8 cellular contexts compared by ENCODE assay signal in the genomic region with DNA sequence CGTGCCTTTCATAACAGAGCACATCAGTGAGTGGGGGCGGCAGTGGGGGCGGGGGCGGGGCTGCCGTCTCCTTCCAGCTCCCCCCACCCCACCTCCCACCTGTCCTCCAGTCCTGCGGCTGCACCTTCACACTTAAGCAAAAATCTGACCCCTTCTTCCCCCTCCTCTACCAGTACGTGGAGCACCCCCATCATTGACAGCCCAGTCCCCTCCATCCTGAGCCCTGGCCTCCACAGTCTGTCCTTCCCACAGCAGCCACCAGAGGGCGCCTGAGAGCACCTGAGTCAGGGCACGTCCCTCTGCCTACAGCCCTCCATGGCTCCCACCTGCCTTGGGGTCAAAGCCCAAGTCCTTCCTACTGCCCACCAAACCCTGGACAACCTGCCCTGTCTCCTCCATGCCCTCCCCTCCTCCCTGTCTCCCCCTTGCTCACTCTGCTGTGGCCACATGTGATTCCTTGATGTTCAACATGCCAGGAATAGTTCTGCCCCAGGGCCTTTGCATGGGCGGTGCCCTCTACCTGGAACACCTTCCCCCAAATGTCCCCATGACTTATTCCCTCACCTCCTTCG. TPM values are rescaled to one million over a fixed set of nuclear protein-coding genes. Genes with fewer than 3 reads are reported as not detected.
A peak's percentile ranks its signal among the peaks of the same experiment; 100 is the strongest.
DNase-seq lines count a peak whose midpoint lies in the region; ATAC-seq, FAIRE-seq and TF ChIP-seq lines count a peak whose summit lies in the region.

No MANE protein-coding gene starts in this region.

- no peak overlapping the region for H3K4me2 ChIP-seq in endothelial cell of umbilical vein (ENCODE audit: insufficient read depth, low read length)

- no TSS peak for BruUV-seq in endothelial cell of umbilical vein (replicated peaks; lab: Mats Ljungman, UMichigan)

- peak; percentile 90 for TF ChIP-seq CTCF in activated CD8-positive, alpha-beta T cell treated with anti-CD3 and anti-CD28 coated beads for 36 hours (IDR thresholded peaks at IDR 0.05)
- TF ChIP-seq CTCF in endothelial cell of umbilical vein (IDR thresholded peaks at IDR 0.05; ENCODE audit: extremely low read depth in 1 of 2, insufficient read depth in 1 of 2, low read depth in 1 of 2, low read length in 2 of 2) (peak; percentile 63 to 80), type B pancreatic cell (conservative IDR thresholded peaks at IDR 0.05) (peak; percentile 76), gastroesophageal sphincter (IDR thresholded peaks at IDR 0.05) (peak in 2 of 4 experiments; percentile 25 to 52)

- no peak overlapping the region for H2AFZ ChIP-seq in endothelial cell of umbilical vein (ENCODE audit: low read depth, low read length)

- H3K4me1 Mint-ChIP-seq in activated CD8-positive, alpha-beta T cell treated with anti-CD3 and anti-CD28 coated beads for 36 hours (ENCODE audit: low read depth): peaks cover 7% of the 10 kb centered on the region
- no peaks in the 10 kb centered on the region for H3K4me1 Mint-ChIP-seq in type B pancreatic cell (ENCODE audit: unreplicated experiment)

- FAIRE-seq in endothelial cell of umbilical vein (lab: Jason Lieb, UNC): peak; percentile 63

- POLR2A ChIA-PET in activated CD8-positive, alpha-beta T cell treated with anti-CD3 and anti-CD28 coated beads for 36 hours (lab: Charles Lee): interaction anchor here (0.6 to 2.4 kb wide), 2 partner anchors 14 to 44 kb away, joined by 3 to 8 read pairs; a partner anchor contains a TSS
- POLR2A ChIA-PET in endothelial cell of umbilical vein (lab: Charles Lee): no interaction called here

- no peaks in the 10 kb centered on the region for H4K20me1 ChIP-seq in endothelial cell of umbilical vein (replicated peaks; ENCODE audit: control insufficient read depth, extremely low read depth, insufficient read depth, low read length)

- peaks cover 7% of the 10 kb centered on the region for H3K27me3 Mint-ChIP-seq in activated CD8-positive, alpha-beta T cell treated with anti-CD3 and anti-CD28 coated beads for 36 hours
- H3K27me3 Mint-ChIP-seq in type B pancreatic cell: no peaks in the 10 kb centered on the region

- CTCF ChIA-PET in activated CD8-positive, alpha-beta T cell treated with anti-CD3 and anti-CD28 coated beads for 36 hours (lab: Charles Lee): interaction anchor here (0.8 to 1.9 kb wide), 11 partner anchors 8 to 118 kb away, joined by 3 to 11 read pairs (median 5); a partner anchor contains a TSS
- CTCF ChIA-PET in endothelial cell of umbilical vein (lab: Charles Lee): interaction anchor here (0.7 to 1.6 kb wide), 8 partner anchors 11 to 119 kb away, joined by 3 to 5 read pairs (median 3); a partner anchor contains a TSS

- peaks cover 0 to 2% of the 10 kb centered on the region in 2 experiments for H3K27me3 ChIP-seq in endothelial cell of umbilical vein (ENCODE audit: control insufficient read depth in 2 of 2, insufficient read depth in 2 of 2, low read length in 2 of 2)
- H3K27me3 ChIP-seq in gastroesophageal sphincter: peaks cover 97% of the 10 kb centered on the region

- H3K9ac ChIP-seq in endothelial cell of umbilical vein (replicated peaks; ENCODE audit: extremely low read depth, insufficient read depth, low read length): no peak overlapping the region

- H3K9me1 ChIP-seq in endothelial cell of umbilical vein (replicated peaks; ENCODE audit: control insufficient read depth, extremely low read depth, insufficient read depth, low read length): no peaks in the 10 kb centered on the region

- H3K4me1 ChIP-seq in endothelial cell of umbilical vein (ENCODE audit: control insufficient read depth, extremely low read depth, insufficient read depth, low read length): no peaks in the 10 kb centered on the region
- no peaks in the 10 kb centered on the region for H3K4me1 ChIP-seq in gastroesophageal sphincter

- ATAC-seq in activated CD8-positive, alpha-beta T cell treated with anti-CD3 and anti-CD28 coated beads for 36 hours: peak; percentile 54
- ATAC-seq in gastroesophageal sphincter (no peak), HG03460 (IDR thresholded peaks at IDR 0.05; ENCODE audit: unreplicated experiment) (no peak)

- peak; percentile 48 for DNase-seq in ELR (ENCODE audit: low read depth)
- peak; percentile 81 for DNase-seq in NAMALWA (ENCODE audit: low spot score)
- peak; percentile 90 for DNase-seq in activated CD8-positive, alpha-beta T cell treated with anti-CD3 and anti-CD28 coated beads for 36 hours
- DNase-seq in endothelial cell of umbilical vein (ENCODE audit: low read depth, low spot score): no peak
- DNase-seq in occipital lobe (lab: John Stamatoyannopoulos, UW): peak; percentile 8
- peak; percentile 78 for DNase-seq in type B pancreatic cell (ENCODE audit: extremely low spot score, unreplicated experiment)

- H3K4me3 Mint-ChIP-seq in activated CD8-positive, alpha-beta T cell treated with anti-CD3 and anti-CD28 coated beads for 36 hours: no peak overlapping the region
- no peak overlapping the region for H3K4me3 Mint-ChIP-seq in type B pancreatic cell

- no peaks in the 10 kb centered on the region for H3K36me3 ChIP-seq in endothelial cell of umbilical vein (ENCODE audit: control insufficient read depth in 2 of 2, extremely low read depth in 1 of 2, insufficient read depth in 2 of 2, low read length in 2 of 2)
- no peaks in the 10 kb centered on the region for H3K36me3 ChIP-seq in gastroesophageal sphincter

- H3K79me2 ChIP-seq in endothelial cell of umbilical vein (ENCODE audit: control insufficient read depth, insufficient read depth, low read length): no peaks in the 10 kb centered on the region

- no peak for TF ChIP-seq EP300 in gastroesophageal sphincter (IDR thresholded peaks at IDR 0.05)

- no peak for TF ChIP-seq POLR2A in endothelial cell of umbilical vein (IDR thresholded peaks at IDR 0.05; ENCODE audit: low read depth, low read length)
- no peak for TF ChIP-seq POLR2A in gastroesophageal sphincter (IDR thresholded peaks at IDR 0.05)

- H3K9me3 Mint-ChIP-seq in activated CD8-positive, alpha-beta T cell treated with anti-CD3 and anti-CD28 coated beads for 36 hours: no peaks in the 10 kb centered on the region
- no peaks in the 10 kb centered on the region for H3K9me3 Mint-ChIP-seq in type B pancreatic cell

- no peaks in the 10 kb centered on the region for H3K9me3 ChIP-seq in endothelial cell of umbilical vein (replicated peaks; ENCODE audit: control insufficient read depth, insufficient read depth, low read length)
- no peaks in the 10 kb centered on the region for H3K9me3 ChIP-seq in gastroesophageal sphincter

- H3K27ac Mint-ChIP-seq in activated CD8-positive, alpha-beta T cell treated with anti-CD3 and anti-CD28 coated beads for 36 hours: no peak overlapping the region
- H3K27ac Mint-ChIP-seq in type B pancreatic cell: no peak overlapping the region

- H3K27ac ChIP-seq in endothelial cell of umbilical vein (ENCODE audit: insufficient read depth, low read depth, low read length): no peak overlapping the region
- no peak overlapping the region for H3K27ac ChIP-seq in gastroesophageal sphincter

- 38 to 42% methylated on average over 5 to 8 of the region's 11 CpGs for WGBS in gastroesophageal sphincter (ENCODE audit: low coverage in 1 of 2), 2 donors

- no peaks in the 10 kb centered on the region for H3K36me3 Mint-ChIP-seq in activated CD8-positive, alpha-beta T cell treated with anti-CD3 and anti-CD28 coated beads for 36 hours (ENCODE audit: low read depth)
- no peaks in the 10 kb centered on the region for H3K36me3 Mint-ChIP-seq in type B pancreatic cell

- H3K4me3 ChIP-seq in endothelial cell of umbilical vein (replicated peaks in 1 of 3; ENCODE audit: insufficient read depth in 1 of 3, low read depth in 1 of 3, low read length in 3 of 3) (no peak overlapping the region), gastroesophageal sphincter (no peak overlapping the region)

- dilution Hi-C loops in endothelial cell of umbilical vein (cut with MboI; ENCODE audit: extremely low pct_ligation_motif_present, low sequenced_read_pairs): no loop called here

- intact Hi-C loops in activated CD8-positive, alpha-beta T cell treated with anti-CD3 and anti-CD28 coated beads for 36 hours (cut with micrococcal nuclease): no loop called here
- intact Hi-C loops in endothelial cell of umbilical vein (cut with micrococcal nuclease): loop anchor here (1.0 kb wide), 1 partner anchor 119 kb away; no protein-coding TSS in a partner anchor

RNA-seq across cellular contexts. Expression of a gene that starts 4.0 kb away (rescaled TPM):
- total RNA-seq in activated CD8-positive, alpha-beta T cell treated with anti-CD3 and anti-CD28 coated beads for 36 hours: 1 to 10 TPM; 7.2 to 7.3 TPM
- total RNA-seq in endothelial cell of umbilical vein: 0.29 and 0.46 TPM in 2 replicates
- 1.0 and 1.8 TPM in 2 replicates for polyA plus RNA-seq in endothelial cell of umbilical vein
- polyA plus RNA-seq in endothelial cell of umbilical vein (2011; cell fraction: cytosol; rRNA removed): 0.49 and 0.72 TPM in 2 replicates
- polyA plus RNA-seq in endothelial cell of umbilical vein (2011; cell fraction: nucleus; rRNA removed): 0.35 and 0.51 TPM in 2 replicates
- polyA plus RNA-seq in endothelial cell of umbilical vein (2012): 0.91 and 1.9 TPM in 2 replicates
- polyA minus RNA-seq in endothelial cell of umbilical vein: 0.32 TPM in 2 replicates
- polyA minus RNA-seq in endothelial cell of umbilical vein (2011; cell fraction: cytosol; rRNA and poly(A)+ RNA removed): 1.6 TPM
- polyA minus RNA-seq in endothelial cell of umbilical vein (2011; cell fraction: nucleus; rRNA and poly(A)+ RNA removed): not detected in 2 replicates
- 0.47 TPM for total RNA-seq in occipital lobe
- 0.31 and 0.43 TPM in 2 replicates for total RNA-seq in type B pancreatic cell (ENCODE audit: low replicate concordance)
- 1 to 10 TPM in 1 of 4 donors, under 1 TPM in 2, not detected in 1; 0.54 to 8.2 (median 0.96) TPM for total RNA-seq in gastroesophageal sphincter

RNA-seq across cellular contexts. Expression of a gene that starts 13.5 kb away (rescaled TPM):
- 10 to 100 TPM; 25.5 to 25.8 TPM for total RNA-seq in activated CD8-positive, alpha-beta T cell treated with anti-CD3 and anti-CD28 coated beads for 36 hours
- total RNA-seq in endothelial cell of umbilical vein (21.5 and 23.0 TPM in 2 replicates), occipital lobe (16.2 TPM), type B pancreatic cell (ENCODE audit: low replicate concordance) (14.3 and 18.5 TPM in 2 replicates), gastroesophageal sphincter (10 to 100 TPM; 20.0 to 24.6 (median 21.6) TPM)
- polyA plus RNA-seq in endothelial cell of umbilical vein: 20.7 and 22.9 TPM in 2 replicates
- polyA plus RNA-seq in endothelial cell of umbilical vein (2011; cell fraction: cytosol; rRNA removed): 22.5 and 27.0 TPM in 2 replicates
- polyA plus RNA-seq in endothelial cell of umbilical vein (2011; cell fraction: nucleus; rRNA removed): 17.8 and 19.5 TPM in 2 replicates
- polyA plus RNA-seq in endothelial cell of umbilical vein (2012): 12.8 and 13.5 TPM in 2 replicates
- 13.5 and 18.6 TPM in 2 replicates for polyA minus RNA-seq in endothelial cell of umbilical vein
- 14.6 TPM for polyA minus RNA-seq in endothelial cell of umbilical vein (2011; cell fraction: cytosol; rRNA and poly(A)+ RNA removed)
- polyA minus RNA-seq in endothelial cell of umbilical vein (2011; cell fraction: nucleus; rRNA and poly(A)+ RNA removed): 6.2 and 11.0 TPM in 2 replicates

RNA-seq across cellular contexts. Expression of a gene that starts 45.7 kb away (rescaled TPM):
- total RNA-seq in activated CD8-positive, alpha-beta T cell treated with anti-CD3 and anti-CD28 coated beads for 36 hours: not detected
- not detected in 2 replicates for total RNA-seq in endothelial cell of umbilical vein
- not detected in 2 replicates for polyA plus RNA-seq in endothelial cell of umbilical vein
- polyA plus RNA-seq in endothelial cell of umbilical vein (2011; cell fraction: cytosol; rRNA removed): not detected in 2 replicates
- not detected in 2 replicates for polyA plus RNA-seq in endothelial cell of umbilical vein (2011; cell fraction: nucleus; rRNA removed)
- not detected in 2 replicates for polyA plus RNA-seq in endothelial cell of umbilical vein (2012)
- polyA minus RNA-seq in endothelial cell of umbilical vein: not detected in 2 replicates
- not detected for polyA minus RNA-seq in endothelial cell of umbilical vein (2011; cell fraction: cytosol; rRNA and poly(A)+ RNA removed)
- polyA minus RNA-seq in endothelial cell of umbilical vein (2011; cell fraction: nucleus; rRNA and poly(A)+ RNA removed): not detected in 2 replicates
- total RNA-seq in occipital lobe: 0.94 TPM
- total RNA-seq in type B pancreatic cell (ENCODE audit: low replicate concordance): 4.9 and 6.1 TPM in 2 replicates
- not detected for total RNA-seq in gastroesophageal sphincter

RNA-seq across cellular contexts. Expression of a gene that starts 50.9 kb away (rescaled TPM):
- total RNA-seq in activated CD8-positive, alpha-beta T cell treated with anti-CD3 and anti-CD28 coated beads for 36 hours: 1 to 10 TPM; 1.6 to 1.8 TPM
- 0.18 and 0.27 TPM in 2 replicates for total RNA-seq in endothelial cell of umbilical vein
- polyA plus RNA-seq in endothelial cell of umbilical vein: 0.07 and 0.08 TPM in 2 replicates
- 0.06 and 0.12 TPM in 2 replicates for polyA plus RNA-seq in endothelial cell of umbilical vein (2011; cell fraction: cytosol; rRNA removed)
- 0.64 and 0.91 TPM in 2 replicates for polyA plus RNA-seq in endothelial cell of umbilical vein (2011; cell fraction: nucleus; rRNA removed)
- polyA plus RNA-seq in endothelial cell of umbilical vein (2012): 0.12 and 0.53 TPM in 2 replicates
- 0.10 TPM in 1 of 2 replicates, not detected in the other for polyA minus RNA-seq in endothelial cell of umbilical vein
- not detected for polyA minus RNA-seq in endothelial cell of umbilical vein (2011; cell fraction: cytosol; rRNA and poly(A)+ RNA removed)
- not detected in 2 replicates for polyA minus RNA-seq in endothelial cell of umbilical vein (2011; cell fraction: nucleus; rRNA and poly(A)+ RNA removed)
- 16.4 TPM for total RNA-seq in occipital lobe
- total RNA-seq in type B pancreatic cell (ENCODE audit: low replicate concordance): 0.48 and 1.1 TPM in 2 replicates
- 1 to 10 TPM in 3 of 4 donors, under 1 TPM in 1; 0.12 to 2.6 (median 1.2) TPM for total RNA-seq in gastroesophageal sphincter

RNA-seq across cellular contexts. Expression of a gene that starts 51.0 kb away (rescaled TPM):
- 10 to 100 TPM; 26.9 to 28.3 TPM for total RNA-seq in activated CD8-positive, alpha-beta T cell treated with anti-CD3 and anti-CD28 coated beads for 36 hours
- total RNA-seq in endothelial cell of umbilical vein: 26.9 and 28.1 TPM in 2 replicates
- polyA plus RNA-seq in endothelial cell of umbilical vein: 36.6 and 41.2 TPM in 2 replicates
- polyA plus RNA-seq in endothelial cell of umbilical vein (2011; cell fraction: cytosol; rRNA removed): 13.9 and 26.7 TPM in 2 replicates
- polyA plus RNA-seq in endothelial cell of umbilical vein (2011; cell fraction: nucleus; rRNA removed): 41.7 and 49.9 TPM in 2 replicates
- polyA plus RNA-seq in endothelial cell of umbilical vein (2012): 15.8 and 19.5 TPM in 2 replicates
- 9.4 and 16.9 TPM in 2 replicates for polyA minus RNA-seq in endothelial cell of umbilical vein
- 22.4 TPM for polyA minus RNA-seq in endothelial cell of umbilical vein (2011; cell fraction: cytosol; rRNA and poly(A)+ RNA removed)
- polyA minus RNA-seq in endothelial cell of umbilical vein (2011; cell fraction: nucleus; rRNA and poly(A)+ RNA removed): 12.1 and 20.4 TPM in 2 replicates
- total RNA-seq in occipital lobe: 8.7 TPM
- 26.7 and 29.2 TPM in 2 replicates for total RNA-seq in type B pancreatic cell (ENCODE audit: low replicate concordance)
- total RNA-seq in gastroesophageal sphincter: 10 to 100 TPM; 10.0 to 35.0 (median 27.1) TPM
